9 cellular contexts compared by ENCODE assay signal in genomic region chr16:89563639-89564392, GRCh38. TPM values are rescaled to one million over a fixed set of nuclear protein-coding genes. Genes with fewer than 3 reads are reported as not detected.
DNase-seq lines count a peak whose midpoint lies in the region; ATAC-seq, FAIRE-seq and TF ChIP-seq lines count a peak whose summit lies in the region.
"Had no signal": no experiment of that assay in that cellular context is flagged by ENCODE, and none has a peak within 500 bp of the region (broad histone marks: within the 10 kb centered on the region; RNA-seq: fewer than 3 reads in every experiment).

No MANE protein-coding gene starts in this region.

- H3K9me3 ChIP-seq in Loucy (ENCODE audit: insufficient read depth, low read depth, low read length) (no peaks in the 10 kb centered on the region), astrocyte (ENCODE audit: insufficient read depth, low read depth, low read length) (no peaks in the 10 kb centered on the region), gastrocnemius medialis (no peaks in the 10 kb centered on the region), prostate gland (no peaks in the 10 kb centered on the region), WERI-Rb-1 (ENCODE audit: severe bottlenecking) (no peaks in the 10 kb centered on the region)
- H3K9me3 ChIP-seq: mucosa of descending colon had no signal

- H3K79me2 ChIP-seq in Loucy (ENCODE audit: insufficient read depth, low read length) (peaks cover 53% of the 10 kb centered on the region), astrocyte (ENCODE audit: insufficient read depth, low read length) (peaks cover 37% of the 10 kb centered on the region)

- in situ Hi-C loops in gastrocnemius medialis (cut with MboI; ENCODE audit: low sequenced_read_pairs in 4 of 4) = no loop called here

- TF ChIP-seq POLR2A in gastrocnemius medialis (IDR thresholded peaks at IDR 0.05) (no peak), prostate gland (IDR thresholded peaks at IDR 0.05) (no peak)

- peak overlapping the region; percentile 96 for H3K27ac Mint-ChIP-seq in activated T-cell treated with anti-CD3 and anti-CD28 coated beads, Interleukin-2, amount 50 U/mL, for 24 hours
- H3K27ac Mint-ChIP-seq in astrocyte (ENCODE audit: unreplicated experiment) = no peak overlapping the region

- H3K4me1 ChIP-seq in Loucy (ENCODE audit: insufficient read depth, low read length, poor library complexity, severe bottlenecking) (peaks cover 8% of the 10 kb centered on the region), astrocyte (ENCODE audit: insufficient read depth, low read length) (peaks cover 52% of the 10 kb centered on the region), gastrocnemius medialis (peaks cover 43 to 44% of the 10 kb centered on the region in 2 donors), prostate gland (replicated peaks) (peaks cover 15% of the 10 kb centered on the region)

- H3K9me2 ChIP-seq in Loucy (replicated peaks; ENCODE audit: low read depth, low read length) = no peaks in the 10 kb centered on the region

- intact Hi-C loops in gastrocnemius medialis (cut with DNase I; ENCODE audit: low total_unique reads) (loop anchor here (5.0 kb wide), 1 partner anchor 72 kb away; the partner anchor contains the start of gene ANKRD11), prostate gland (cut with DNase I) (loop anchor here (10.0 kb wide), 1 partner anchor 229 kb away; no protein-coding TSS in a partner anchor)

- H3K27ac ChIP-seq in astrocyte (ENCODE audit: low read depth, low read length) = no peak overlapping the region
- peak overlapping the region; percentile 27 to 98 (median 65) for H3K27ac ChIP-seq in gastrocnemius medialis
- H3K27ac ChIP-seq in prostate gland = no peak overlapping the region
- no peak overlapping the region for H3K27ac ChIP-seq in WERI-Rb-1

- H3K9me3 Mint-ChIP-seq in activated T-cell treated with anti-CD3 and anti-CD28 coated beads, Interleukin-2, amount 50 U/mL, for 24 hours = no peaks in the 10 kb centered on the region
- peaks cover 1% of the 10 kb centered on the region for H3K9me3 Mint-ChIP-seq in astrocyte (ENCODE audit: unreplicated experiment)

- peaks cover 55% of the 10 kb centered on the region for H3K4me1 Mint-ChIP-seq in activated T-cell treated with anti-CD3 and anti-CD28 coated beads, Interleukin-2, amount 50 U/mL, for 24 hours (ENCODE audit: low read depth)
- peaks cover 41% of the 10 kb centered on the region for H3K4me1 Mint-ChIP-seq in astrocyte (ENCODE audit: low read depth, unreplicated experiment)

- WGBS in prostate gland = 63% methylated on average over 12 of the region's 12 CpGs

- no peak for TF ChIP-seq CTCF in Loucy (conservative IDR thresholded peaks at IDR 0.05; ENCODE audit: low read length)
- no peak for TF ChIP-seq CTCF in astrocyte (IDR thresholded peaks at IDR 0.05; ENCODE audit: insufficient read depth, low read depth, low read length)
- TF ChIP-seq CTCF in gastrocnemius medialis (IDR thresholded peaks at IDR 0.05 in 4 of 5, conservative IDR thresholded peaks at IDR 0.05 in 1 of 5) = no peak
- TF ChIP-seq CTCF in prostate gland (IDR thresholded peaks at IDR 0.05) = no peak
- no peak for TF ChIP-seq CTCF in WERI-Rb-1 (IDR thresholded peaks at IDR 0.05; ENCODE audit: low read depth, low read length)

- peaks cover 55% of the 10 kb centered on the region for H4K20me1 ChIP-seq in Loucy (ENCODE audit: insufficient read depth, low read length, poor library complexity, severe bottlenecking)
- H4K20me1 ChIP-seq in astrocyte (ENCODE audit: insufficient read depth, low read length) = peaks cover 70% of the 10 kb centered on the region

- H3K27me3 Mint-ChIP-seq in activated T-cell treated with anti-CD3 and anti-CD28 coated beads, Interleukin-2, amount 50 U/mL, for 24 hours = no peaks in the 10 kb centered on the region
- no peaks in the 10 kb centered on the region for H3K27me3 Mint-ChIP-seq in astrocyte (ENCODE audit: low read depth, unreplicated experiment)

- peaks cover 33% of the 10 kb centered on the region; the same call in 1 of the 2 replicates for H3K36me3 ChIP-seq in Loucy (ENCODE audit: insufficient read depth, low read length)
- H3K36me3 ChIP-seq in astrocyte (ENCODE audit: insufficient read depth, low read length) = peaks cover 29% of the 10 kb centered on the region
- peaks cover 0 to 37% of the 10 kb centered on the region in 2 donors for H3K36me3 ChIP-seq in gastrocnemius medialis
- H3K36me3 ChIP-seq in prostate gland = peaks cover 6 to 11% of the 10 kb centered on the region in 2 donors
- H3K36me3 ChIP-seq in WERI-Rb-1 = peaks cover 37% of the 10 kb centered on the region

- H3K4me2 ChIP-seq in Loucy (ENCODE audit: low read depth, low read length, poor library complexity, severe bottlenecking) = peak overlapping the region; percentile 95
- peak overlapping the region; percentile 97 for H3K4me2 ChIP-seq in astrocyte (ENCODE audit: low read length)

- peak; percentile 49 for DNase-seq in activated T-cell treated with anti-CD3 and anti-CD28 coated beads, Interleukin-2, amount 50 U/mL, for 24 hours
- DNase-seq in activated T-cell treated with anti-CD3 and anti-CD28 coated beads, Interleukin-2, amount 50 U/mL, for 1 hour = no peak
- DNase-seq in astrocyte (ENCODE audit: low read depth) (no peak), gastrocnemius medialis (peak in 1 of 2 donors; percentile 49), prostate gland (ENCODE audit: low spot score) (no peak), WERI-Rb-1 (no peak)
- DNase-seq: mucosa of descending colon had no signal

- H3K36me3 Mint-ChIP-seq in activated T-cell treated with anti-CD3 and anti-CD28 coated beads, Interleukin-2, amount 50 U/mL, for 24 hours (ENCODE audit: low read depth) = peaks cover 62% of the 10 kb centered on the region
- H3K36me3 Mint-ChIP-seq in astrocyte (ENCODE audit: low read depth, unreplicated experiment) = peaks cover 23% of the 10 kb centered on the region

- H3K4me3 ChIP-seq in Loucy (ENCODE audit: low read length, poor library complexity, severe bottlenecking) (no peak overlapping the region), astrocyte (ENCODE audit: insufficient read depth, low read depth, low read length) (peak overlapping the region; percentile 83), gastrocnemius medialis (no peak overlapping the region), prostate gland (no peak overlapping the region), WERI-Rb-1 (ENCODE audit: low read depth, low read length) (no peak overlapping the region)
- H3K4me3 ChIP-seq: mucosa of descending colon had no signal

- H2AFZ ChIP-seq in Loucy (ENCODE audit: low read length) (no peak overlapping the region), astrocyte (ENCODE audit: low read depth, low read length) (no peak overlapping the region)

- H3K27me3 ChIP-seq in Loucy (ENCODE audit: insufficient read depth, low read length, poor library complexity, severe bottlenecking) = peaks cover 11% of the 10 kb centered on the region
- no peaks in the 10 kb centered on the region for H3K27me3 ChIP-seq in astrocyte (ENCODE audit: insufficient read depth, low read length)
- no peaks in the 10 kb centered on the region for H3K27me3 ChIP-seq in gastrocnemius medialis
- H3K27me3 ChIP-seq in prostate gland (replicated peaks; ENCODE audit: insufficient read depth) = no peaks in the 10 kb centered on the region
- no peaks in the 10 kb centered on the region for H3K27me3 ChIP-seq in WERI-Rb-1 (ENCODE audit: insufficient read depth, low read depth, severe bottlenecking)

- FAIRE-seq in astrocyte (lab: Jason Lieb, UNC) = no peak

- no peak overlapping the region for H3K9ac ChIP-seq in Loucy (ENCODE audit: low read depth, low read length, poor library complexity, severe bottlenecking)
- H3K9ac ChIP-seq in astrocyte (ENCODE audit: low read length) = peak overlapping the region; percentile 93

- peak overlapping the region; percentile 97 for H3K4me3 Mint-ChIP-seq in activated T-cell treated with anti-CD3 and anti-CD28 coated beads, Interleukin-2, amount 50 U/mL, for 24 hours
- peak overlapping the region; percentile 93 for H3K4me3 Mint-ChIP-seq in astrocyte (ENCODE audit: unreplicated experiment)

- no peak for ATAC-seq in gastrocnemius medialis
- ATAC-seq in HG02884 (IDR thresholded peaks at IDR 0.05; ENCODE audit: unreplicated experiment) = no peak
- ATAC-seq: mucosa of descending colon had no signal

- H3F3A ChIP-seq in Loucy (ENCODE audit: low read depth) = no peaks in the 10 kb centered on the region

RNA-seq across cellular contexts. Expression of gene RPL13, which starts 3.3 kb away (rescaled TPM):
- total RNA-seq in astrocyte (1,200 and 1,239 TPM in 2 replicates), gastrocnemius medialis (1,000 to 10,000 TPM; 4,295 to 5,889 (median 4,806) TPM), prostate gland (over 10,000 TPM in 1 of 2 donors, 1,000 to 10,000 TPM in 1; 6,889 to 11,644 TPM)

RNA-seq across cellular contexts. Expression of gene CPNE7, which starts 11.7 kb away (rescaled TPM):
- total RNA-seq in astrocyte = 6.7 and 7.5 TPM in 2 replicates
- total RNA-seq in gastrocnemius medialis = not detected
- 1 to 10 TPM in 1 of 2 donors, under 1 TPM in 1; 0.18 to 8.9 TPM for total RNA-seq in prostate gland

RNA-seq across cellular contexts. Expression of gene DPEP1, which starts 49.6 kb away (rescaled TPM):
- total RNA-seq in astrocyte (0.11 and 0.22 TPM in 2 replicates), gastrocnemius medialis (not detected), prostate gland (100 to 1,000 TPM in 1 of 2 donors, not detected in 1; 274 TPM)

RNA-seq across cellular contexts. Expression of gene SPG7, which starts 55.6 kb away (rescaled TPM):
- total RNA-seq in astrocyte = 86.5 and 96.1 TPM in 2 replicates
- 100 to 1,000 TPM in 2 of 4 donors, 10 to 100 TPM in 2; 67.7 to 117 (median 100.0) TPM for total RNA-seq in gastrocnemius medialis
- 100 to 1,000 TPM; 128 to 165 TPM for total RNA-seq in prostate gland

Comparison
In these comparisons a context has a peak if more than half of its experiments do, and no peak if none do; other contexts are left out.
1. H3K27ac ChIP-seq: peak in gastrocnemius medialis (4 of 4); none in astrocyte (single experiment), prostate gland (0 of 2) and WERI-Rb-1 (single experiment).